ENCODE assay signal across 7 cellular contexts in the genomic region with DNA sequence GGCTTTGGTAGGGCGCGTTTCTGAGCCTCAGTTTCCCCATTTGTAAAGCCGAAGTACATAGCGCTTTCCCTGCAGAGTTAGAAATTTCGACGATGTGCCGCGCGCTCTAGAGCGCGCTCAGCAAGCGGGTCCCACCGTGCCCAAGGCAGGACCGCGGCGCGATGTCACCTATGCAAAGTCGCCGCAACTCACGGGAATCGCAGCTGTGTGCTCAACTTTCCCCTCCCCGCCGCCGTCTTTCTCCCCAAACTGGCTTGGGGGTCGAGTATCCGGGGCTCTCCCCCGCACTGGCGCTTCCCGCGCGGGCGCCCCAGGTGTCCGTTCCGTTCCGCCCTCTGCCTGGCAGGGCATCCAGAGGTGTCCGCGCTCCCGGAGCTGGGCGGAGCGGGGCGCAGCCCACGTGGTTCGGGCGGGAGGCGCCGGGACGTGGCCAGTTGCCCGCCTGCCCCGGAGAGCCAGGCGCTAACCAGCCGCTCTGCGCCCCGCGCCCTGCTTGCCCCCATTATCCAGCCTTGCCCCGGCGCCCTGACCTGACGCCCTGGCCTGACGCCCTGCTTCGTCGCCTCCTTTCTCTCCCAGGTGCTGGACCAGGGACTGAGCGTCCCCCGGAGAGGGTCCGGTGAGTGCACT. TPM values are rescaled to one million over a fixed set of nuclear protein-coding genes. Genes with fewer than 3 reads are reported as not detected.
DNase-seq lines count a peak whose midpoint lies in the region; ATAC-seq and TF ChIP-seq lines count a peak whose summit lies in the region.

A gene with protein sequence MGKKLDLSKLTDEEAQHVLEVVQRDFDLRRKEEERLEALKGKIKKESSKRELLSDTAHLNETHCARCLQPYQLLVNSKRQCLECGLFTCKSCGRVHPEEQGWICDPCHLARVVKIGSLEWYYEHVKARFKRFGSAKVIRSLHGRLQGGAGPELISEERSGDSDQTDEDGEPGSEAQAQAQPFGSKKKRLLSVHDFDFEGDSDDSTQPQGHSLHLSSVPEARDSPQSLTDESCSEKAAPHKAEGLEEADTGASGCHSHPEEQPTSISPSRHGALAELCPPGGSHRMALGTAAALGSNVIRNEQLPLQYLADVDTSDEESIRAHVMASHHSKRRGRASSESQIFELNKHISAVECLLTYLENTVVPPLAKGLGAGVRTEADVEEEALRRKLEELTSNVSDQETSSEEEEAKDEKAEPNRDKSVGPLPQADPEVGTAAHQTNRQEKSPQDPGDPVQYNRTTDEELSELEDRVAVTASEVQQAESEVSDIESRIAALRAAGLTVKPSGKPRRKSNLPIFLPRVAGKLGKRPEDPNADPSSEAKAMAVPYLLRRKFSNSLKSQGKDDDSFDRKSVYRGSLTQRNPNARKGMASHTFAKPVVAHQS (plus strand): TSS at position 433 of the 630 bp plus-strand sequence. CDS start 6,176 bp downstream, outside the sequence.

- peaks cover 51% of the 10 kb centered on the region for H3K27me3 Mint-ChIP-seq in activated T-helper 2 cell treated with anti-CD3 and anti-CD28 coated beads, Interferon-gamma antibody, Interleukin-2, Interleukin-4, amounts not matched to agents 10 μg/mL and 5 μg/mL and 100 μg/mL, durations not matched to agents 14 hours and 24 hours and 36 hours (ENCODE audit: low read depth)

- no peaks in the 10 kb centered on the region for H3K4me1 Mint-ChIP-seq in activated T-helper 2 cell treated with anti-CD3 and anti-CD28 coated beads, Interferon-gamma antibody, Interleukin-2, Interleukin-4, amounts not matched to agents 10 μg/mL and 5 μg/mL and 100 μg/mL, durations not matched to agents 14 hours and 24 hours and 36 hours (ENCODE audit: low read depth)

- 1 to 6% (median 2%) methylated on average over 16 to 63 of the region's 63 CpGs; no CpG with 5 or more reads in 1 of the 4 donors for WGBS in adrenal gland, 4 donors

- H3K36me3 Mint-ChIP-seq in activated T-helper 2 cell treated with anti-CD3 and anti-CD28 coated beads, Interferon-gamma antibody, Interleukin-2, Interleukin-4, amounts not matched to agents 10 μg/mL and 5 μg/mL and 100 μg/mL, durations not matched to agents 14 hours and 24 hours and 36 hours (ENCODE audit: low read depth) = no peaks in the 10 kb centered on the region

- H3K4me1 ChIP-seq in lower lobe of right lung (peaks cover 19% of the 10 kb centered on the region), upper lobe of right lung (peaks cover 15% of the 10 kb centered on the region), adrenal gland (replicated peaks in 1 of 2) (peaks cover 0 to 5% of the 10 kb centered on the region in 2 donors)

- peak within 1 kb of the TSS; percentile 69 for H3K4me3 ChIP-seq in lower lobe of right lung
- H3K4me3 ChIP-seq in upper lobe of right lung = peak within 1 kb of the TSS; percentile 53
- peak within 1 kb of the TSS in 1 of 4 donors; percentile 33 for H3K4me3 ChIP-seq in adrenal gland

- DNase-seq in M059J (ENCODE audit: low read depth) = peak; percentile 73
- peak; percentile 66 for DNase-seq in ecto neural progenitor cell (ENCODE audit: low spot score)
- DNase-seq in lower lobe of right lung = peak; percentile 82
- peak; percentile 91 for DNase-seq in upper lobe of right lung
- no peak for DNase-seq in adrenal gland
- no peak for DNase-seq in activated T-helper 2 cell treated with anti-CD3 and anti-CD28 coated beads, Interferon-gamma antibody, Interleukin-2, Interleukin-4, amounts not matched to agents 10 μg/mL and 5 μg/mL and 100 μg/mL, durations not matched to agents 14 hours and 24 hours and 36 hours (ENCODE audit: low spot score)

- H3K4me3 Mint-ChIP-seq in activated T-helper 2 cell treated with anti-CD3 and anti-CD28 coated beads, Interferon-gamma antibody, Interleukin-2, Interleukin-4, amounts not matched to agents 10 μg/mL and 5 μg/mL and 100 μg/mL, durations not matched to agents 14 hours and 24 hours and 36 hours (ENCODE audit: low read depth) = no peak within 1 kb of the TSS

- no peak for TF ChIP-seq POLR2A in adrenal gland (IDR thresholded peaks at IDR 0.05)

- H3K36me3 ChIP-seq in lower lobe of right lung (no peaks in the 10 kb centered on the region), upper lobe of right lung (no peaks in the 10 kb centered on the region), adrenal gland (replicated peaks in 1 of 2) (no peaks in the 10 kb centered on the region)

- peaks cover 16% of the 10 kb centered on the region for H3K9me3 Mint-ChIP-seq in activated T-helper 2 cell treated with anti-CD3 and anti-CD28 coated beads, Interferon-gamma antibody, Interleukin-2, Interleukin-4, amounts not matched to agents 10 μg/mL and 5 μg/mL and 100 μg/mL, durations not matched to agents 14 hours and 24 hours and 36 hours

- H3K9me3 ChIP-seq in lower lobe of right lung = peaks cover 7% of the 10 kb centered on the region
- peaks cover 3% of the 10 kb centered on the region for H3K9me3 ChIP-seq in upper lobe of right lung
- H3K9me3 ChIP-seq in adrenal gland (replicated peaks in 1 of 3) = peaks cover 0 to 5% (median 0%) of the 10 kb centered on the region in 3 donors

- H3K27me3 ChIP-seq in lower lobe of right lung (ENCODE audit: low read depth) = peaks cover 26% of the 10 kb centered on the region
- peaks cover 7% of the 10 kb centered on the region for H3K27me3 ChIP-seq in upper lobe of right lung
- H3K27me3 ChIP-seq in adrenal gland = peaks cover 30% of the 10 kb centered on the region

- intact Hi-C loops in lower lobe of right lung (cut with DNase I) = no loop called here
- intact Hi-C loops in upper lobe of right lung (cut with DNase I) = no loop called here
- intact Hi-C loops in adrenal gland (cut with DNase I) = no loop called here
- intact Hi-C loops in activated T-helper 2 cell treated with anti-CD3 and anti-CD28 coated beads, Interferon-gamma antibody, Interleukin-2, Interleukin-4, amounts not matched to agents 10 μg/mL and 5 μg/mL and 100 μg/mL, durations not matched to agents 14 hours and 24 hours and 36 hours (cut with micrococcal nuclease) = no loop called here

- ATAC-seq in lower lobe of right lung (peak; percentile 84 to 87), upper lobe of right lung (peak; percentile 79), HG03442 (IDR thresholded peaks at IDR 0.05; ENCODE audit: unreplicated experiment) (no peak)

- TF ChIP-seq CTCF in lower lobe of right lung (IDR thresholded peaks at IDR 0.05) (no peak), upper lobe of right lung (IDR thresholded peaks at IDR 0.05) (no peak), adrenal gland (IDR thresholded peaks at IDR 0.05) (no peak)

- peak within 1 kb of the TSS; percentile 85 for H3K27ac ChIP-seq in lower lobe of right lung
- peak within 1 kb of the TSS; percentile 80 for H3K27ac ChIP-seq in upper lobe of right lung
- no peak within 1 kb of the TSS for H3K27ac ChIP-seq in adrenal gland

- no peak within 1 kb of the TSS for H3K27ac Mint-ChIP-seq in activated T-helper 2 cell treated with anti-CD3 and anti-CD28 coated beads, Interferon-gamma antibody, Interleukin-2, Interleukin-4, amounts not matched to agents 10 μg/mL and 5 μg/mL and 100 μg/mL, durations not matched to agents 14 hours and 24 hours and 36 hours

RNA-seq across cellular contexts. Expression of the gene that starts here (rescaled TPM):
- 50.7 and 68.8 TPM in 2 replicates for total RNA-seq in M059J (2014; rRNA removed; shearing (Covaris generic))
- 394 TPM for total RNA-seq in lower lobe of right lung
- total RNA-seq in upper lobe of right lung = 423 TPM
- 1 to 10 TPM in 3 of 8 donors, under 1 TPM in 4, not detected in 1; 0.12 to 1.9 (median 0.84) TPM for total RNA-seq in adrenal gland
- polyA plus RNA-seq in adrenal gland = 1 to 10 TPM in 2 of 3 donors, under 1 TPM in 1; 0.57 to 3.6 (median 3.0) TPM
- total RNA-seq in activated T-helper 2 cell treated with anti-CD3 and anti-CD28 coated beads, Interferon-gamma antibody, Interleukin-2, Interleukin-4, amounts not matched to agents 10 μg/mL and 5 μg/mL and 100 μg/mL, durations not matched to agents 14 hours and 24 hours and 36 hours = not detected in 2 replicates

Comparison
In these comparisons a context has a peak if more than half of its experiments do, and no peak if none do; other contexts are left out.
1. RNA of the gene that starts here (total RNA-seq): 423 TPM in upper lobe of right lung (single experiment), 394 TPM in lower lobe of right lung (single experiment) and 50.7 to 68.8 TPM in M059J; 0.12 to 1.9 TPM in adrenal gland and not detected in activated T-helper 2 cell treated with anti-CD3 and anti-CD28 coated beads, Interferon-gamma antibody, Interleukin-2, Interleukin-4, amounts not matched to agents 10 μg/mL and 5 μg/mL and 100 μg/mL, durations not matched to agents 14 hours and 24 hours and 36 hours; every median in the first group is over 10 times any median in the second.
2. DNase-seq: peak in M059J (single experiment), ecto neural progenitor cell (single experiment), lower lobe of right lung (single experiment) and upper lobe of right lung (single experiment); none in adrenal gland (0 of 7) and activated T-helper 2 cell treated with anti-CD3 and anti-CD28 coated beads, Interferon-gamma antibody, Interleukin-2, Interleukin-4, amounts not matched to agents 10 μg/mL and 5 μg/mL and 100 μg/mL, durations not matched to agents 14 hours and 24 hours and 36 hours (single experiment).
3. H3K27ac ChIP-seq: peak in lower lobe of right lung (single experiment) and upper lobe of right lung (single experiment); none in adrenal gland (0 of 5).